11 cellular contexts compared by ENCODE assay signal in the genomic region with DNA sequence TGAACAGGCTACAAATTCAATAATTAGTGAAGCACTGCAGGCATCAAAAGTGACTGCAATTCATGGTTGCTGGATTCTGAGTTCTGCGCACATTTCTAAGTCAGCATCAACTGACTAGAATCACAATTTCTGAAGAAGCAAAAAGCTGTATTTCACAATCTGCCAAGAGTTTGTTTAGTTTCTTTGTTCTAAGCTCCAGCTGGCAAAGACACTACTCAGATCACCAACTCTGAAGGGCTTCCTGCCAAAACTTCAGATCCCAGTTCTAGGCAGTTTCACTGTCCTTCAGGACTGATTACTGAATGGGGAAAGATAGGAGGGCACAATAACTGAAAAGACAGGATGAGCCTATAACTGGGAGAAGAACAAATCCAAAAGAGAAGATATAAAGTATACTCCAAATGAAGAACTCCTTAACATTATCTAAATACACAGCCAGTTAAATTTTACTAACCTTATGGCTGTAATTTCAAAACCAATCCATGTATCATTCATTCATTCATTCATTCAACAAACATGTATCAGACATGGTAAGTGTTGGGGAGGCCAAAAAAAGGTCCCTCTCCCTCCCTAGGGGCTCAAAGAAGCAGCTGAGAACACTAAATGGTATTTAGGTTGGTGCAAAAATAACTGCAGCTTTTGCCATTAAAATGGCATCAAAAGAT. TPM values are rescaled to one million over a fixed set of nuclear protein-coding genes. Genes with fewer than 3 reads are reported as not detected.
DNase-seq lines count a peak whose midpoint lies in the region; ATAC-seq, FAIRE-seq and TF ChIP-seq lines count a peak whose summit lies in the region.
"Had no signal": no experiment of that assay in that cellular context is flagged by ENCODE, and none has a peak within 500 bp of the region (broad histone marks: within the 10 kb centered on the region; RNA-seq: fewer than 3 reads in every experiment).

No MANE protein-coding gene starts in this region.

- FAIRE-seq in HepG2 (lab: Jason Lieb, UNC) = peak; percentile 21
- FAIRE-seq: A204.1 had no signal

- ATAC-seq in HepG2 (no peak), HG03159 (IDR thresholded peaks at IDR 0.05; ENCODE audit: unreplicated experiment) (no peak)

- no peak for TF ChIP-seq RAD21 in HepG2 (CRISPR knock-in tag; IDR thresholded peaks at IDR 0.05)

- no peaks in the 10 kb centered on the region for H3K9me3 ChIP-seq in endocrine pancreas (ENCODE audit: control insufficient read depth, low read length)
- H3K9me3 ChIP-seq in HepG2 (ENCODE audit: low read length) = no peaks in the 10 kb centered on the region
- no peaks in the 10 kb centered on the region for H3K9me3 ChIP-seq in thyroid gland
- H3K9me3 ChIP-seq: stomach had no signal

- in situ Hi-C loops in HepG2 (cut with HindIII; ENCODE audit: extremely low pct_ligation_motif_present, low pct_unique_long_range_greater_than_20kb) = no loop called here

- BruUV-seq in HepG2 (replicated peaks; lab: Mats Ljungman, UMichigan) = no TSS peak

- H3K79me2 ChIP-seq in HepG2 (ENCODE audit: insufficient read depth, low read length) = peaks cover 87% of the 10 kb centered on the region

- no peak overlapping the region for H2AFZ ChIP-seq in HepG2 (ENCODE audit: low read length)

- TF ChIP-seq EP300 in HepG2 (IDR thresholded peaks at IDR 0.05; ENCODE audit: low read depth in 2 of 2, low read length in 2 of 2) = no peak
- no peak for TF ChIP-seq EP300 in HepG2 (CRISPR knock-in tag; IDR thresholded peaks at IDR 0.05; ENCODE audit: borderline replicate concordance)

- TF ChIP-seq POLR2A in HepG2 (IDR thresholded peaks at IDR 0.05; ENCODE audit: insufficient read depth in 1 of 2, low read depth in 2 of 2, low read length in 2 of 2) = no peak
- no peak for TF ChIP-seq POLR2A in thyroid gland (IDR thresholded peaks at IDR 0.05)

- H4K20me1 ChIP-seq in HepG2 (ENCODE audit: insufficient read depth, low read length) = peaks cover 34% of the 10 kb centered on the region

- peak; percentile 44 for DNase-seq in DMS 273 (lab: John Stamatoyannopoulos, UW; ENCODE audit: unreplicated experiment)
- DNase-seq in DMS 273 treated with DMSO at 0.1 percent for 48 hours (lab: John Stamatoyannopoulos, UW) = no peak
- DNase-seq in HepG2 (ENCODE audit: low spot score) = peak; percentile 18
- peak; percentile 70 to 72 for DNase-seq in thyroid gland
- no peak for DNase-seq in COR-L47 (lab: John Stamatoyannopoulos, UW)
- no peak for DNase-seq in NCI-H345 (lab: John Stamatoyannopoulos, UW)
- DNase-seq: RPMI8226, stomach had no signal

- POLR2A ChIA-PET in HepG2 (lab: Yijun Ruan, JAX) = no interaction called here

- 100% methylated on average over 1 of the region's 1 CpG for WGBS in HepG2 (ENCODE audit: low lambda C conversion rate)
- 9 to 28% methylated on average over 1 of the region's 1 CpG for WGBS in thyroid gland, 2 donors

- peaks cover 23% of the 10 kb centered on the region for H3K4me1 ChIP-seq in endocrine pancreas (ENCODE audit: control insufficient read depth, insufficient read depth, low read length)
- peaks cover 15% of the 10 kb centered on the region for H3K4me1 ChIP-seq in HepG2 (ENCODE audit: insufficient read depth, low read length)
- peaks cover 43 to 47% of the 10 kb centered on the region in 2 donors for H3K4me1 ChIP-seq in thyroid gland

- CTCF ChIA-PET in HepG2 (lab: Yijun Ruan, JAX; ENCODE audit: low intra/inter-chr PET ratio, low total read pairs) = no interaction called here

- no peak overlapping the region for H3K27ac ChIP-seq in HepG2 (ENCODE audit: extremely low read length, insufficient read depth, low read length)
- peak overlapping the region; percentile 27 to 57 (median 37) for H3K27ac ChIP-seq in thyroid gland

- intact Hi-C loops in HepG2 (cut with micrococcal nuclease; ENCODE audit: unreplicated experiment) (no loop called here), thyroid gland (cut with DNase I) (no loop called here)

- H3K36me3 ChIP-seq in endocrine pancreas (ENCODE audit: control insufficient read depth, insufficient read depth, low read length) (no peaks in the 10 kb centered on the region), HepG2 (replicated peaks in 1 of 2; ENCODE audit: control insufficient read depth in 1 of 2, insufficient read depth in 2 of 2, low read length in 2 of 2) (no peaks in the 10 kb centered on the region), thyroid gland (no peaks in the 10 kb centered on the region)
- H3K36me3 ChIP-seq: stomach had no signal

- TF ChIP-seq CTCF in HepG2 (CRISPR knock-in tag; IDR thresholded peaks at IDR 0.05) (no peak), thyroid gland (IDR thresholded peaks at IDR 0.05) (no peak)

- H3K27me3 ChIP-seq in endocrine pancreas (ENCODE audit: control insufficient read depth, insufficient read depth, low read length) = no peaks in the 10 kb centered on the region
- no peaks in the 10 kb centered on the region for H3K27me3 ChIP-seq in HepG2 (ENCODE audit: control insufficient read depth in 1 of 2, insufficient read depth in 2 of 2, low read length in 2 of 2)
- no peaks in the 10 kb centered on the region for H3K27me3 ChIP-seq in thyroid gland
- H3K27me3 ChIP-seq: stomach had no signal

- no peak overlapping the region for H3K4me2 ChIP-seq in HepG2 (ENCODE audit: low read depth, low read length)

- no peak overlapping the region for H3K9ac ChIP-seq in endocrine pancreas (ENCODE audit: control insufficient read depth, insufficient read depth, low read length)
- H3K9ac ChIP-seq in HepG2 (ENCODE audit: insufficient read depth, low read depth, low read length) = no peak overlapping the region

- H3K4me3 ChIP-seq in endocrine pancreas (ENCODE audit: control insufficient read depth, insufficient read depth, low read length) (peak overlapping the region; percentile 16), HepG2 (replicated peaks in 1 of 3; ENCODE audit: insufficient read depth in 1 of 3, low read depth in 2 of 3, low read length in 3 of 3) (no peak overlapping the region), thyroid gland (replicated peaks in 1 of 3) (no peak overlapping the region)
- H3K4me3 ChIP-seq: stomach had no signal

TF ChIP-seq in HepG2, 621 proteins besides CTCF, POLR2A, EP300 and RAD21:
- TF ChIP-seq ATM (IDR thresholded peaks at IDR 0.05; ENCODE audit: borderline replicate concordance) = no peak
- TF ChIP-seq TBX3 (IDR thresholded peaks at IDR 0.05; ENCODE audit: borderline replicate concordance) = no peak
- no peak for TF ChIP-seq BRCA1 (CRISPR knock-in tag; IDR thresholded peaks at IDR 0.05)
- peak; percentile 42; the same call in 1 of the 2 replicates for TF ChIP-seq CEBPB (IDR thresholded peaks at IDR 0.05; ENCODE audit: borderline replicate concordance, low read depth, low read length)

RNA-seq across cellular contexts. Expression of gene TJP1, which starts 17.1 kb away (rescaled TPM):
- total RNA-seq in HepG2 (2016; rRNA removed; fragmentation: Illumina TruSeq; extraction: Trizol) (25.9 and 37.2 TPM in 2 replicates), thyroid gland (100 to 1,000 TPM; 107 to 166 (median 126) TPM)
- 16.0 and 19.2 TPM in 2 replicates for total RNA-seq in HepG2 (2016; cell fraction: cytosol; rRNA removed; fragmentation: Illumina TruSeq; extraction: Trizol; ENCODE audit: low read depth)
- 23.9 and 35.3 TPM in 2 replicates for total RNA-seq in HepG2 (2016; cell fraction: insoluble cytoplasmic fraction; rRNA removed; fragmentation: Illumina TruSeq; extraction: Trizol)
- 14.1 and 17.3 TPM in 2 replicates for total RNA-seq in HepG2 (2016; cell fraction: membrane; rRNA removed; fragmentation: Illumina TruSeq; extraction: Trizol)
- 32.5 and 44.1 TPM in 2 replicates for total RNA-seq in HepG2 (2016; cell fraction: nucleus; rRNA removed; fragmentation: Illumina TruSeq; extraction: Trizol)
- polyA plus RNA-seq in HepG2 (2011; rRNA removed) = 24.7 and 27.1 TPM in 2 replicates
- 13.9 and 20.4 TPM in 2 replicates for polyA plus RNA-seq in HepG2 (2011; cell fraction: cytosol; rRNA removed)
- polyA plus RNA-seq in HepG2 (2011; cell fraction: nucleus; rRNA removed) = 17.6 and 17.9 TPM in 2 replicates
- 20.7 and 23.9 TPM in 2 replicates for polyA plus RNA-seq in HepG2 (2012)
- 0.76 and 0.90 TPM in 2 replicates for polyA plus RNA-seq in HepG2 (2016; cell fraction: cytosol; fragmentation: Illumina TruSeq; extraction: Trizol; ENCODE audit: low read depth)
- 33.8 and 36.8 TPM in 2 replicates for polyA plus RNA-seq in HepG2 (2016; cell fraction: insoluble cytoplasmic fraction; fragmentation: Illumina TruSeq; extraction: Trizol; ENCODE audit: low read depth)
- 2.9 and 3.8 TPM in 2 replicates for polyA plus RNA-seq in HepG2 (2016; cell fraction: membrane; fragmentation: Illumina TruSeq; extraction: Trizol; ENCODE audit: low read depth)
- 29.5 and 33.1 TPM in 2 replicates for polyA plus RNA-seq in HepG2 (2016; cell fraction: nucleus; fragmentation: Illumina TruSeq; extraction: Trizol; ENCODE audit: insufficient read depth, low read depth)
- 27.9 and 33.8 TPM in 2 replicates for polyA minus RNA-seq in HepG2 (2011; rRNA and poly(A)+ RNA removed; ENCODE audit: low replicate concordance)
- polyA minus RNA-seq in HepG2 (2011; cell fraction: cytosol; rRNA and poly(A)+ RNA removed) = 24.0 and 34.0 TPM in 2 replicates
- polyA minus RNA-seq in HepG2 (2011; cell fraction: nucleus; rRNA and poly(A)+ RNA removed) = 74.8 and 91.5 TPM in 2 replicates

Comparison
In these comparisons a context has a peak if more than half of its experiments do, and no peak if none do; other contexts are left out.
1. DNase-seq: peak in DMS 273 (single experiment), HepG2 (single experiment) and thyroid gland (2 of 2); none in DMS 273 treated with DMSO at 0.1 percent for 48 hours (single experiment), COR-L47 (single experiment) and NCI-H345 (single experiment).